ENCODE assay signal across 10 cellular contexts in genomic region chr20:17904027-17904426, GRCh38.
A peak's percentile ranks its signal among the peaks of the same experiment; 100 is the strongest.
DNase-seq lines count a peak whose midpoint lies in the region; ATAC-seq and TF ChIP-seq lines count a peak whose summit lies in the region.
"Had no signal": no experiment of that assay in that cellular context is flagged by ENCODE, and none has a peak within 500 bp of the region (broad histone marks: within the 10 kb centered on the region; RNA-seq: fewer than 3 reads in every experiment).

No MANE protein-coding gene starts in this region.

- peaks cover 6% of the 10 kb centered on the region for H3K27me3 Mint-ChIP-seq in activated CD4-positive, alpha-beta T cell treated with anti-CD3 and anti-CD28 coated beads for 36 hours
- H3K27me3 Mint-ChIP-seq in stimulated activated memory B cell treated with anti-CD40 and anti-IgM and Interleukin-4, amounts not matched to agents 10 μg/mL and 1 μg/mL and 100 μg/mL, for 72 hours = peaks cover 49% of the 10 kb centered on the region
- H3K27me3 Mint-ChIP-seq in endothelial cell (ENCODE audit: unreplicated experiment) = no peaks in the 10 kb centered on the region

- no peaks in the 10 kb centered on the region for H3K9me3 Mint-ChIP-seq in activated CD4-positive, alpha-beta T cell treated with anti-CD3 and anti-CD28 coated beads for 36 hours (ENCODE audit: low read depth)
- peaks cover 4% of the 10 kb centered on the region for H3K9me3 Mint-ChIP-seq in stimulated activated memory B cell treated with anti-CD40 and anti-IgM and Interleukin-4, amounts not matched to agents 10 μg/mL and 1 μg/mL and 100 μg/mL, for 72 hours
- H3K9me3 Mint-ChIP-seq in endothelial cell (ENCODE audit: unreplicated experiment) = no peaks in the 10 kb centered on the region

- CTCF ChIA-PET in activated CD4-positive, alpha-beta T cell treated with anti-CD3 and anti-CD28 coated beads for 36 hours (lab: Charles Lee) = no interaction called here

- no peak for TF ChIP-seq CTCF in endothelial cell (IDR thresholded peaks at IDR 0.05; ENCODE audit: unreplicated experiment)

- peak; percentile 96 for ATAC-seq in activated CD4-positive, alpha-beta T cell treated with anti-CD3 and anti-CD28 coated beads for 36 hours
- peak; percentile 87 for ATAC-seq in GM21825 (IDR thresholded peaks at IDR 0.05; ENCODE audit: unreplicated experiment)
- peak; percentile 82 for ATAC-seq in HG03457 (IDR thresholded peaks at IDR 0.05; ENCODE audit: unreplicated experiment)
- ATAC-seq in stimulated activated memory B cell treated with anti-CD40 and anti-IgM and Interleukin-4, amounts not matched to agents 10 μg/mL and 1 μg/mL and 100 μg/mL, for 72 hours = peak; percentile 76

- peaks cover 5% of the 10 kb centered on the region for H3K4me1 Mint-ChIP-seq in activated CD4-positive, alpha-beta T cell treated with anti-CD3 and anti-CD28 coated beads for 36 hours
- peaks cover 35% of the 10 kb centered on the region for H3K4me1 Mint-ChIP-seq in stimulated activated memory B cell treated with anti-CD40 and anti-IgM and Interleukin-4, amounts not matched to agents 10 μg/mL and 1 μg/mL and 100 μg/mL, for 72 hours
- H3K4me1 Mint-ChIP-seq in endothelial cell (ENCODE audit: unreplicated experiment) = no peaks in the 10 kb centered on the region

- peak; percentile 32 for DNase-seq in activated CD4-positive, alpha-beta T cell treated with anti-CD3 and anti-CD28 coated beads for 36 hours
- no peak for DNase-seq in activated CD4-positive, alpha-beta T cell treated with anti-CD3 and anti-CD28 coated beads for 4 hours
- no peak for DNase-seq in endothelial cell (ENCODE audit: low spot score)
- DNase-seq in amygdala (lab: John Stamatoyannopoulos, UW) = no peak
- no peak for DNase-seq in D341Med (ENCODE audit: low spot score)
- DNase-seq: GDM1; stimulated activated CD8-positive, alpha-beta memory T cell treated with anti-CD3 and anti-CD28 coated beads, Interleukin-4, amount 100 ng/mL, for 48 hours had no signal

- no peak overlapping the region for H3K4me3 Mint-ChIP-seq in activated CD4-positive, alpha-beta T cell treated with anti-CD3 and anti-CD28 coated beads for 36 hours
- H3K4me3 Mint-ChIP-seq in stimulated activated memory B cell treated with anti-CD40 and anti-IgM and Interleukin-4, amounts not matched to agents 10 μg/mL and 1 μg/mL and 100 μg/mL, for 72 hours = no peak overlapping the region
- H3K4me3 Mint-ChIP-seq in endothelial cell (ENCODE audit: unreplicated experiment) = no peak overlapping the region

- POLR2A ChIA-PET in activated CD4-positive, alpha-beta T cell treated with anti-CD3 and anti-CD28 coated beads for 36 hours (lab: Charles Lee) = no interaction called here

- no peaks in the 10 kb centered on the region for H3K36me3 Mint-ChIP-seq in activated CD4-positive, alpha-beta T cell treated with anti-CD3 and anti-CD28 coated beads for 36 hours (ENCODE audit: low read depth)
- peaks cover 7% of the 10 kb centered on the region for H3K36me3 Mint-ChIP-seq in stimulated activated memory B cell treated with anti-CD40 and anti-IgM and Interleukin-4, amounts not matched to agents 10 μg/mL and 1 μg/mL and 100 μg/mL, for 72 hours
- no peaks in the 10 kb centered on the region for H3K36me3 Mint-ChIP-seq in endothelial cell (ENCODE audit: low read depth, unreplicated experiment)

- H3K27ac Mint-ChIP-seq in activated CD4-positive, alpha-beta T cell treated with anti-CD3 and anti-CD28 coated beads for 36 hours = no peak overlapping the region
- no peak overlapping the region for H3K27ac Mint-ChIP-seq in stimulated activated memory B cell treated with anti-CD40 and anti-IgM and Interleukin-4, amounts not matched to agents 10 μg/mL and 1 μg/mL and 100 μg/mL, for 72 hours
- H3K27ac Mint-ChIP-seq in endothelial cell (ENCODE audit: unreplicated experiment) = no peak overlapping the region

- intact Hi-C loops in activated CD4-positive, alpha-beta T cell treated with anti-CD3 and anti-CD28 coated beads for 36 hours (cut with DNase I, micrococcal nuclease) = no loop called here
